Comparison of ENCODE assay signal across 14 cellular contexts in genomic region chr2:67255933-67256615, GRCh38.
A peak's percentile ranks its signal among the peaks of the same experiment; 100 is the strongest.
DNase-seq lines count a peak whose midpoint lies in the region; ATAC-seq, FAIRE-seq and TF ChIP-seq lines count a peak whose summit lies in the region.
"Had no signal": no experiment of that assay in that cellular context is flagged by ENCODE, and none has a peak within 500 bp of the region (broad histone marks: within the 10 kb centered on the region; RNA-seq: fewer than 3 reads in every experiment).

No MANE protein-coding gene starts in this region.

- H3K4me1 Mint-ChIP-seq in Calu3 (ENCODE audit: low read depth, unreplicated experiment) (peaks cover 19% of the 10 kb centered on the region), astrocyte (ENCODE audit: low read depth, unreplicated experiment) (peaks cover 13% of the 10 kb centered on the region)
- H3K4me1 Mint-ChIP-seq: neural crest cell had no signal

- no peaks in the 10 kb centered on the region for H3K9me1 ChIP-seq in keratinocyte (ENCODE audit: control insufficient read depth, extremely low read depth, insufficient read depth, low read length)

- dilution Hi-C loops in keratinocyte (cut with MboI; ENCODE audit: extremely low pct_ligation_motif_present, low sequenced_read_pairs): no loop called here

- in situ Hi-C loops in gastrocnemius medialis (cut with MboI; ENCODE audit: low sequenced_read_pairs in 4 of 4): no loop called here

- H3K9me3 ChIP-seq in astrocyte (ENCODE audit: insufficient read depth, low read depth, low read length) (no peaks in the 10 kb centered on the region), keratinocyte (ENCODE audit: control insufficient read depth, low read depth, low read length) (no peaks in the 10 kb centered on the region), gastrocnemius medialis (no peaks in the 10 kb centered on the region)

- CTCF ChIA-PET in Calu3 (lab: Charles Lee): no interaction called here

- H3K9me3 Mint-ChIP-seq in Calu3 (ENCODE audit: low read depth, unreplicated experiment) (peaks cover 6% of the 10 kb centered on the region), astrocyte (ENCODE audit: unreplicated experiment) (peaks cover 4% of the 10 kb centered on the region)
- H3K9me3 Mint-ChIP-seq: CD4-positive, alpha-beta T cell; neural crest cell had no signal

- no peaks in the 10 kb centered on the region for H3K27me3 Mint-ChIP-seq in Calu3 (ENCODE audit: unreplicated experiment)
- H3K27me3 Mint-ChIP-seq in astrocyte (ENCODE audit: low read depth, unreplicated experiment): no peaks in the 10 kb centered on the region
- H3K27me3 Mint-ChIP-seq: CD4-positive, alpha-beta T cell had no signal

- no peak for TF ChIP-seq POLR2A in gastrocnemius medialis (IDR thresholded peaks at IDR 0.05)

- H3K27ac Mint-ChIP-seq in Calu3 (ENCODE audit: unreplicated experiment): peak overlapping the region; percentile 54
- no peak overlapping the region for H3K27ac Mint-ChIP-seq in astrocyte (ENCODE audit: unreplicated experiment)
- H3K27ac Mint-ChIP-seq: CD4-positive, alpha-beta T cell had no signal

- DNase-seq in Calu3 (no peak), LHCN-M2 (ENCODE audit: low read depth) (peak; percentile 87), astrocyte (ENCODE audit: low read depth) (peak; percentile 77), keratinocyte (ENCODE audit: low read depth, low spot score) (no peak), gastrocnemius medialis (no peak), NCI-H2196 treated with DMSO at 0.1 percent for 48 hours (lab: John Stamatoyannopoulos, UW; ENCODE audit: unreplicated experiment) (no peak)
- no peak for DNase-seq in activated CD4-positive, CD25-positive, alpha-beta regulatory T cell (lab: John Stamatoyannopoulos, UW)
- DNase-seq: activated CD4-positive, CD25-positive, alpha-beta regulatory T cell treated with anti-CD3 and anti-CD28 coated beads, Interleukin-2, amount 50 U/mL, for 72 hours; amniotic stem cell; CD4-positive, alpha-beta T cell; left ventricle myocardium superior; NCI-H1092 treated with DMSO at 0.1 percent for 48 hours had no signal

- ATAC-seq in GM21737 (IDR thresholded peaks at IDR 0.05; ENCODE audit: unreplicated experiment): no peak
- no peak for ATAC-seq in gastrocnemius medialis
- ATAC-seq: left ventricle myocardium superior had no signal

- H3K9ac ChIP-seq in astrocyte (ENCODE audit: low read length) (peak overlapping the region; percentile 32), keratinocyte (ENCODE audit: control insufficient read depth, extremely low read depth, insufficient read depth, low read length) (no peak overlapping the region)

- no peak overlapping the region for H2AFZ ChIP-seq in astrocyte (ENCODE audit: low read depth, low read length)
- no peak overlapping the region for H2AFZ ChIP-seq in keratinocyte (ENCODE audit: control insufficient read depth, low read length)

- no TSS peak for BruUV-seq in Calu3 (replicated peaks; lab: Mats Ljungman, UMichigan)

- H3K4me3 Mint-ChIP-seq in Calu3 (ENCODE audit: low read depth, unreplicated experiment): no peak overlapping the region
- no peak overlapping the region for H3K4me3 Mint-ChIP-seq in astrocyte (ENCODE audit: unreplicated experiment)
- H3K4me3 Mint-ChIP-seq: CD4-positive, alpha-beta T cell; neural crest cell had no signal

- H3K4me1 ChIP-seq in astrocyte (ENCODE audit: insufficient read depth, low read length) (peaks cover 16% of the 10 kb centered on the region), keratinocyte (ENCODE audit: control insufficient read depth, extremely low read depth, insufficient read depth, low read length) (peaks cover 37% of the 10 kb centered on the region), gastrocnemius medialis (peaks cover 5 to 6% of the 10 kb centered on the region in 2 donors)

- H3K79me2 ChIP-seq in astrocyte (ENCODE audit: insufficient read depth, low read length) (no peaks in the 10 kb centered on the region), keratinocyte (ENCODE audit: control insufficient read depth, insufficient read depth, low read length) (no peaks in the 10 kb centered on the region)

- H3K36me3 ChIP-seq in astrocyte (ENCODE audit: insufficient read depth, low read length) (no peaks in the 10 kb centered on the region), keratinocyte (ENCODE audit: control insufficient read depth in 2 of 2, extremely low read depth in 1 of 2, insufficient read depth in 2 of 2, low read length in 2 of 2) (no peaks in the 10 kb centered on the region), gastrocnemius medialis (no peaks in the 10 kb centered on the region)

- H3K36me3 Mint-ChIP-seq in Calu3 (ENCODE audit: insufficient read depth, unreplicated experiment) (no peaks in the 10 kb centered on the region), astrocyte (ENCODE audit: low read depth, unreplicated experiment) (no peaks in the 10 kb centered on the region)

- no peak overlapping the region for H3K4me3 ChIP-seq in astrocyte (ENCODE audit: insufficient read depth, low read depth, low read length)
- no peak overlapping the region for H3K4me3 ChIP-seq in keratinocyte (ENCODE audit: control insufficient read depth in 2 of 3, extremely low read depth in 1 of 3, insufficient read depth in 2 of 3, low read depth in 1 of 3, low read length in 3 of 3)
- no peak overlapping the region for H3K4me3 ChIP-seq in gastrocnemius medialis

- intact Hi-C loops in Calu3 (cut with micrococcal nuclease; ENCODE audit: unreplicated experiment): no loop called here
- intact Hi-C loops in gastrocnemius medialis (cut with DNase I; ENCODE audit: low total_unique reads): no loop called here

- H3K4me2 ChIP-seq in astrocyte (ENCODE audit: low read length) (no peak overlapping the region), keratinocyte (ENCODE audit: control insufficient read depth, extremely low read depth, insufficient read depth, low read depth, low read length) (peak overlapping the region; percentile 65)

- H3K27me3 ChIP-seq in astrocyte (ENCODE audit: insufficient read depth, low read length) (no peaks in the 10 kb centered on the region), keratinocyte (ENCODE audit: control insufficient read depth, extremely low read depth, insufficient read depth, low read length) (no peaks in the 10 kb centered on the region), gastrocnemius medialis (no peaks in the 10 kb centered on the region)

- H4K20me1 ChIP-seq in astrocyte (ENCODE audit: insufficient read depth, low read length) (no peaks in the 10 kb centered on the region), keratinocyte (ENCODE audit: control insufficient read depth, extremely low read depth, insufficient read depth, low read length) (no peaks in the 10 kb centered on the region)

- FAIRE-seq in astrocyte (lab: Jason Lieb, UNC) (no peak), keratinocyte (lab: Jason Lieb, UNC) (peak; percentile 32)

- peak overlapping the region; percentile 67 for H3K27ac ChIP-seq in astrocyte (ENCODE audit: low read depth, low read length)
- H3K27ac ChIP-seq in keratinocyte (ENCODE audit: control insufficient read depth, insufficient read depth, low read length): peak overlapping the region; percentile 79
- no peak overlapping the region for H3K27ac ChIP-seq in gastrocnemius medialis

- TF ChIP-seq CTCF in Calu3 (IDR thresholded peaks at IDR 0.05; ENCODE audit: unreplicated experiment) (no peak), astrocyte (IDR thresholded peaks at IDR 0.05; ENCODE audit: insufficient read depth, low read depth, low read length) (no peak), keratinocyte (optimal IDR thresholded peaks at IDR 0.05 in 1 of 3, IDR thresholded peaks at IDR 0.05 in 1 of 3, conservative IDR thresholded peaks at IDR 0.05 in 1 of 3; ENCODE audit: extremely low read depth in 1 of 3, insufficient read depth in 2 of 3, low read length in 3 of 3) (no peak), gastrocnemius medialis (IDR thresholded peaks at IDR 0.05 in 4 of 5, conservative IDR thresholded peaks at IDR 0.05 in 1 of 5) (no peak)

Comparison
In these comparisons a context has a peak if more than half of its experiments do, and no peak if none do; other contexts are left out.
1. DNase-seq: peak in LHCN-M2 (single experiment) and astrocyte (single experiment); none in Calu3 (single experiment), keratinocyte (single experiment), gastrocnemius medialis (0 of 2), NCI-H2196 treated with DMSO at 0.1 percent for 48 hours (single experiment) and activated CD4-positive, CD25-positive, alpha-beta regulatory T cell (0 of 4).
2. H3K27ac ChIP-seq: peak in astrocyte (single experiment) and keratinocyte (single experiment); none in gastrocnemius medialis (0 of 4).